ENCODE assay signal across 14 cellular contexts in the genomic region with DNA sequence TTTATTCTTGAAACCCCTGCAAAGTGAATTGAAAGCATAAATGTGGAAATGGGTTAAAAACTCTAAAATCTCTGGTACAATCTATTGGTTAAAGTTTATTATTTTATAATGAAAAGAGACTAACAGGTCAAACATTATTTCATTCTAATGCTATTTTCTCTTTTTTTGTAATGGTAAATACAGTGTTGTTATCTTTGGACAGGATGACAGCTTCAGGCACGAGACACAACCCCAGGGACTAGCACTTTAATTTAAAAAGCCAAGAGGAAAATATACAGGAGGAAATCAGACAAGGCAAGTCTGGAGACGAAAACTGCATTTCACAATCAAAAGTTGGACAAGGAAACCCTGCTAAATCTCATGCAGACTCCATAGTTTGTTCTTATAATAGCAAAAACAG.
DNase-seq lines count a peak whose midpoint lies in the region; ATAC-seq and TF ChIP-seq lines count a peak whose summit lies in the region.
"Had no signal": no experiment of that assay in that cellular context is flagged by ENCODE, and none has a peak within 500 bp of the region (broad histone marks: within the 10 kb centered on the region; RNA-seq: fewer than 3 reads in every experiment).

No MANE protein-coding gene starts in this region.

- DNase-seq in NCI-H69 (lab: John Stamatoyannopoulos, UW): peak; percentile 4
- DNase-seq in epithelial cell of esophagus (ENCODE audit: low read depth): peak; percentile 4
- DNase-seq in NCI-H2196 treated with DMSO at 0.1 percent for 48 hours (lab: John Stamatoyannopoulos, UW; ENCODE audit: unreplicated experiment): no peak
- DNase-seq in CD4-positive, alpha-beta memory T cell: no peak
- DNase-seq: C1 segment of cervical spinal cord; Caco-2; CD8-positive, alpha-beta T cell; DMS153; DND-41; H9; HFFc6 had no signal

- POLR2A ChIA-PET in CD4-positive, alpha-beta memory T cell (lab: Charles Lee; ENCODE audit: partially characterized antibody): no interaction called here

- no peaks in the 10 kb centered on the region for H3K36me3 Mint-ChIP-seq in CD4-positive, alpha-beta memory T cell
- H3K36me3 Mint-ChIP-seq: CD8-positive, alpha-beta T cell had no signal

- H3K27me3 Mint-ChIP-seq in CD4-positive, alpha-beta memory T cell: no peaks in the 10 kb centered on the region

- no peaks in the 10 kb centered on the region for H3K4me1 Mint-ChIP-seq in CD4-positive, alpha-beta memory T cell
- H3K4me1 Mint-ChIP-seq: GM23338 had no signal

- CTCF ChIA-PET in CD4-positive, alpha-beta memory T cell (lab: Charles Lee; ENCODE audit: partially characterized antibody): no interaction called here

- no peak overlapping the region for H3K4me3 Mint-ChIP-seq in CD4-positive, alpha-beta memory T cell
- H3K4me3 Mint-ChIP-seq: CD8-positive, alpha-beta T cell; GM23338; H9; HFFc6 had no signal

- peaks cover 3 to 43% (median 19%) of the 10 kb centered on the region in 8 donors for H3K9me3 Mint-ChIP-seq in CD4-positive, alpha-beta memory T cell

- H2AFZ ChIP-seq in neuron (ENCODE audit: low read depth, low read length): peak overlapping the region; percentile 71
- H2AFZ ChIP-seq: GM23338 had no signal

- H3K36me3 ChIP-seq in neuron (ENCODE audit: insufficient read depth, low read length): no peaks in the 10 kb centered on the region
- H3K36me3 ChIP-seq in CD4-positive, alpha-beta memory T cell (ENCODE audit: insufficient read depth, low read length): no peaks in the 10 kb centered on the region

- no peak for ATAC-seq in GM21576 (IDR thresholded peaks at IDR 0.05; ENCODE audit: unreplicated experiment)
- ATAC-seq: CD8-positive, alpha-beta T cell; GM23338 had no signal

- H3K27ac Mint-ChIP-seq in CD4-positive, alpha-beta memory T cell: no peak overlapping the region
- H3K27ac Mint-ChIP-seq: CD8-positive, alpha-beta T cell; GM23338; HFFc6 had no signal

- no peak overlapping the region for H3K27ac ChIP-seq in CD4-positive, alpha-beta memory T cell (ENCODE audit: low read depth, low read length)

- H3K9me3 ChIP-seq in neuron (ENCODE audit: low read length): no peaks in the 10 kb centered on the region
- H3K9me3 ChIP-seq in CD4-positive, alpha-beta memory T cell (ENCODE audit: control insufficient read depth in 1 of 2, low read length in 2 of 2): no peaks in the 10 kb centered on the region

- H3K4me3 ChIP-seq in epithelial cell of esophagus (ENCODE audit: low read length) (no peak overlapping the region), neuron (ENCODE audit: low read length) (no peak overlapping the region)
- no peak overlapping the region for H3K4me3 ChIP-seq in CD4-positive, alpha-beta memory T cell (ENCODE audit: low read length in 2 of 2)
- H3K4me3 ChIP-seq: GM23338 had no signal

- intact Hi-C loops in CD4-positive, alpha-beta memory T cell (cut with micrococcal nuclease): no loop called here

- no peak for TF ChIP-seq CTCF in epithelial cell of esophagus (IDR thresholded peaks at IDR 0.05; ENCODE audit: insufficient read depth, low read depth, low read length, missing control alignments)

- H3K27me3 ChIP-seq in neuron (ENCODE audit: insufficient read depth, low read length): no peaks in the 10 kb centered on the region
- H3K27me3 ChIP-seq in CD4-positive, alpha-beta memory T cell (ENCODE audit: insufficient read depth, low read length): no peaks in the 10 kb centered on the region

- H3K4me1 ChIP-seq in neuron (ENCODE audit: insufficient read depth, low read length): peaks cover 8% of the 10 kb centered on the region
- no peaks in the 10 kb centered on the region for H3K4me1 ChIP-seq in CD4-positive, alpha-beta memory T cell (ENCODE audit: insufficient read depth, low read length)
- H3K4me1 ChIP-seq: Caco-2 had no signal

Comparison
In these comparisons a context has a peak if more than half of its experiments do, and no peak if none do; other contexts are left out.
1. DNase-seq: peak in NCI-H69 (single experiment) and epithelial cell of esophagus (single experiment); none in NCI-H2196 treated with DMSO at 0.1 percent for 48 hours (single experiment) and CD4-positive, alpha-beta memory T cell (0 of 5).